Comparison of ENCODE assay signal across 8 cellular contexts in genomic region chr6:235763-236360, GRCh38. TPM values are rescaled to one million over a fixed set of nuclear protein-coding genes. Genes with fewer than 3 reads are reported as not detected.
A peak's percentile ranks its signal among the peaks of the same experiment; 100 is the strongest.
DNase-seq lines count a peak whose midpoint lies in the region.

No MANE protein-coding gene starts in this region.

- H3K27ac Mint-ChIP-seq in immature natural killer cell: peak overlapping the region; percentile 90 to 95 (median 93)

- H3K27me3 Mint-ChIP-seq in immature natural killer cell (ENCODE audit: low read depth in 3 of 3): peaks cover 0 to 4% (median 3%) of the 10 kb centered on the region in 3 donors

- H3K36me3 Mint-ChIP-seq in immature natural killer cell: no peaks in the 10 kb centered on the region

- H3K9me3 Mint-ChIP-seq in immature natural killer cell: no peaks in the 10 kb centered on the region

- H3K4me1 Mint-ChIP-seq in immature natural killer cell: peaks cover 26 to 27% of the 10 kb centered on the region in 2 donors

- peak; percentile 51 for DNase-seq in NK-92 treated with Interleukin-12 subunit alpha and Interleukin-12 subunit beta, amount 100 ng/mL, for 24 hours (lab: John Stamatoyannopoulos, UW)
- DNase-seq in NK-92 (lab: John Stamatoyannopoulos, UW; ENCODE audit: unreplicated experiment): no peak
- peak; percentile 40 for DNase-seq in KBM-7
- DNase-seq in activated T-helper 9 cell treated with anti-CD3 and anti-CD28 coated beads, Interleukin-2, amount 50 U/mL, for 16 hours (ENCODE audit: low read depth): peak; percentile 51
- peak; percentile 76 to 82 (median 77) for DNase-seq in immature natural killer cell
- peak; percentile 82 for DNase-seq in stimulated activated CD4-positive, alpha-beta T cell treated with anti-CD3 and anti-CD28 coated beads, Interleukin-4, amount 100 ng/mL, for 24 hours
- no peak for DNase-seq in NCI-H1694 (lab: John Stamatoyannopoulos, UW)
- DNase-seq in NCI-H510A (lab: John Stamatoyannopoulos, UW): no peak

- in situ Hi-C loops in KBM-7 (cut with MboI; ENCODE audit: low pct_unique_long_range_greater_than_20kb, low sequenced_read_pairs): no loop called here

- H3K4me3 Mint-ChIP-seq in immature natural killer cell: peak overlapping the region; percentile 47 to 84 (median 82)

RNA-seq across cellular contexts. Expression of gene DUSP22, which starts 56.4 kb away (rescaled TPM):
- polyA plus RNA-seq in immature natural killer cell: 10 to 100 TPM; 55.0 to 80.1 (median 65.3) TPM

Comparison
In these comparisons a context has a peak if more than half of its experiments do, and no peak if none do; other contexts are left out.
1. DNase-seq: peak in NK-92 treated with Interleukin-12 subunit alpha and Interleukin-12 subunit beta, amount 100 ng/mL, for 24 hours (single experiment), KBM-7 (single experiment), activated T-helper 9 cell treated with anti-CD3 and anti-CD28 coated beads, Interleukin-2, amount 50 U/mL, for 16 hours (single experiment), immature natural killer cell (3 of 3) and stimulated activated CD4-positive, alpha-beta T cell treated with anti-CD3 and anti-CD28 coated beads, Interleukin-4, amount 100 ng/mL, for 24 hours (single experiment); none in NK-92 (single experiment), NCI-H1694 (single experiment) and NCI-H510A (single experiment).